Comparison of ENCODE assay signal across 23 cellular contexts in genomic region chr2:100667801-100668200, GRCh38.
"Had no signal": no experiment of that assay in that cellular context is flagged by ENCODE, and none has a peak within 500 bp of the region (broad histone marks: within the 10 kb centered on the region; RNA-seq: fewer than 3 reads in every experiment).

No MANE protein-coding gene starts in this region.

- H3K4me1 ChIP-seq: SJSA1 had no signal

- H3K4me1 Mint-ChIP-seq: IgD-negative memory B cell had no signal

- H3K4me3 Mint-ChIP-seq: IgD-negative memory B cell had no signal

- H3K9me3 ChIP-seq: SJSA1 had no signal

- DNase-seq: Kasumi-1, MM.1S, NCI-H1092 treated with DMSO at 0.1 percent for 48 hours, NCI-H1436, NCI-H187, NCI-H2029, NCI-H2081 treated with DMSO at 0.1 percent for 48 hours, NCI-H2171, NCI-H226, NCI-H446, NCI-H510A, NCI-H524 treated with DMSO at 0.1 percent for 48 hours, NCI-H69, NCI-H774, Right ventricle myocardium superior, RPMI8226, SIG-M5 had no signal

- H3K9me3 Mint-ChIP-seq: IgD-negative memory B cell had no signal

- H3K4me2 ChIP-seq: KMS-11 had no signal

- H3K27ac Mint-ChIP-seq: IgD-negative memory B cell had no signal

- H3K27ac ChIP-seq: HL-60, KMS-11, SJSA1, SK-N-MC had no signal

- H3K27me3 ChIP-seq: SJSA1 had no signal

- ATAC-seq: K562 had no signal

- H3K4me3 ChIP-seq: K562, SJSA1, SK-N-MC had no signal

- H3K36me3 ChIP-seq: SJSA1 had no signal

- H3K9ac ChIP-seq: KMS-11 had no signal
